ENCODE assay signal across 24 cellular contexts in the genomic region with DNA sequence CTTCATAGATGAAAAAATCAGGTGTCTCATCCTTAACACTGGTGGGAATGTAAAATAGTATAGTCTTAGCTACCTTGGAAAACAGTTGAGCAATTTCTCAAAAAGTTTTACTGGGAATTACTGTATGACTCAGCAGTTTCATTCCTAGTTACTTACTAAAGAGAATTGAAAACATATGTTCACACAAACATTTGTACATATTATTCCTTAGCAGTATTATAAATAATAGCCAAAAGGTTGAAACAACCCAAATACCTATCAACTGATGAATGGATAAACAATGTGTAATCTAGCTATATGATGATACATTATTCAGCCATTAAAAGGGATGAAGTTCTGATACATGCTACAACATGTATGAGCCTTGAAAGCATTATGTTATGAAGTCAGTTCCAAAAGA. TPM values are rescaled to one million over a fixed set of nuclear protein-coding genes. Genes with fewer than 3 reads are reported as not detected.
DNase-seq lines count a peak whose midpoint lies in the region; ATAC-seq, FAIRE-seq and TF ChIP-seq lines count a peak whose summit lies in the region.
"Had no signal": no experiment of that assay in that cellular context is flagged by ENCODE, and none has a peak within 500 bp of the region (broad histone marks: within the 10 kb centered on the region; RNA-seq: fewer than 3 reads in every experiment).

No MANE protein-coding gene starts in this region.

- no peak for TF ChIP-seq POLR2A in heart left ventricle (IDR thresholded peaks at IDR 0.05)

- H3K23ac ChIP-seq in mesenchymal stem cell (ENCODE audit: low read length in 2 of 2) = no peak overlapping the region

- H3K4me1 ChIP-seq in mesenchymal stem cell (ENCODE audit: control insufficient read depth, insufficient read depth, low read depth, low read length) (no peaks in the 10 kb centered on the region), heart left ventricle (no peaks in the 10 kb centered on the region)
- H3K4me1 ChIP-seq: right atrium auricular region had no signal

- no peak overlapping the region for H2BK15ac ChIP-seq in mesenchymal stem cell (ENCODE audit: low read depth, poor library complexity, severe bottlenecking)

- no peak overlapping the region for H3K14ac ChIP-seq in mesenchymal stem cell (ENCODE audit: low read length in 2 of 2)

- intact Hi-C loops in heart left ventricle (cut with DNase I) = no loop called here

- no peak overlapping the region for H3K27ac ChIP-seq in mesenchymal stem cell (ENCODE audit: low read length, poor library complexity, severe bottlenecking)
- no peak overlapping the region for H3K27ac ChIP-seq in heart left ventricle
- H3K27ac ChIP-seq: right atrium auricular region had no signal

- H2AFZ ChIP-seq in mesenchymal stem cell (ENCODE audit: low read depth, low read length) = no peak overlapping the region

- FAIRE-seq in bronchial epithelial cell (lab: Jason Lieb, UNC) (no peak), HTR-8/SVneo (lab: Jason Lieb, UNC) (no peak)
- FAIRE-seq: GM12878, islet of Langerhans had no signal

- H3K9me3 ChIP-seq in mesenchymal stem cell (ENCODE audit: control insufficient read depth, low read length) (no peaks in the 10 kb centered on the region), heart left ventricle (no peaks in the 10 kb centered on the region)
- H3K9me3 ChIP-seq: right atrium auricular region had no signal

- no peaks in the 10 kb centered on the region for H3K36me3 ChIP-seq in bronchial epithelial cell (ENCODE audit: control insufficient read depth, insufficient read depth, low read length)
- no peaks in the 10 kb centered on the region for H3K36me3 ChIP-seq in mesenchymal stem cell (ENCODE audit: control insufficient read depth in 1 of 2, insufficient read depth in 2 of 2, low read depth in 1 of 2, low read length in 2 of 2)
- H3K36me3 ChIP-seq in heart left ventricle = no peaks in the 10 kb centered on the region
- H3K36me3 ChIP-seq: right atrium auricular region had no signal

- no peaks in the 10 kb centered on the region for H3K27me3 ChIP-seq in bronchial epithelial cell (ENCODE audit: control insufficient read depth, insufficient read depth, low read length)
- no peaks in the 10 kb centered on the region for H3K27me3 ChIP-seq in mesenchymal stem cell (ENCODE audit: control insufficient read depth in 1 of 2, insufficient read depth in 1 of 2, low read length in 2 of 2)
- H3K27me3 ChIP-seq in heart left ventricle = no peaks in the 10 kb centered on the region
- H3K27me3 ChIP-seq: right atrium auricular region had no signal

- H2BK12ac ChIP-seq in mesenchymal stem cell (ENCODE audit: low read length in 2 of 2) = no peak overlapping the region

- H3K4ac ChIP-seq in mesenchymal stem cell (ENCODE audit: low read depth in 1 of 2, low read length in 2 of 2) = no peak overlapping the region

- H4K8ac ChIP-seq in mesenchymal stem cell (ENCODE audit: low read length) = no peak overlapping the region

- ATAC-seq in GM18519 (IDR thresholded peaks at IDR 0.05; ENCODE audit: low FRiP score, unreplicated experiment) = no peak
- ATAC-seq in heart left ventricle = no peak
- no peak for ATAC-seq in GM19455 (IDR thresholded peaks at IDR 0.05; ENCODE audit: unreplicated experiment)
- ATAC-seq: GM12878, T-cell had no signal

- no peak overlapping the region for H2BK120ac ChIP-seq in mesenchymal stem cell (ENCODE audit: low read depth, low read length)

- H3K4me2 ChIP-seq in mesenchymal stem cell (ENCODE audit: low read length, poor library complexity, severe bottlenecking) = no peak overlapping the region

- no peak overlapping the region for H3K18ac ChIP-seq in mesenchymal stem cell (ENCODE audit: low read depth in 1 of 2, low read length in 2 of 2)

- H3K9ac ChIP-seq in mesenchymal stem cell (ENCODE audit: low read length) = peak overlapping the region; percentile 52

- DNase-seq in AG20443 (ENCODE audit: low spot score) = peak; percentile 16
- DNase-seq in NCI-H460 (ENCODE audit: extremely low read depth, low read depth) = peak; percentile 3
- peak; percentile 93 for DNase-seq in bronchial epithelial cell (ENCODE audit: low read depth)
- peak; percentile 2 for DNase-seq in mesenchymal stem cell
- no peak for DNase-seq in HTR-8/SVneo (ENCODE audit: insufficient read length, low spot score)
- DNase-seq in heart left ventricle = no peak
- DNase-seq: central memory CD4-positive, alpha-beta T cell; endodermal cell; GOT3; head of caudate nucleus; NCI-H1092; NCI-H2171; NCI-H774; RPMI8226; T-cell had no signal

- H2BK5ac ChIP-seq in mesenchymal stem cell (ENCODE audit: low read depth, low read length, poor library complexity, severe bottlenecking) = no peak overlapping the region

- H3K4me3 ChIP-seq in bronchial epithelial cell (ENCODE audit: low read depth, low read length) = no peak overlapping the region
- no peak overlapping the region for H3K4me3 ChIP-seq in mesenchymal stem cell (ENCODE audit: insufficient read depth in 1 of 2, low read depth in 1 of 2, low read length in 2 of 2)
- no peak overlapping the region for H3K4me3 ChIP-seq in heart left ventricle
- H3K4me3 ChIP-seq: GM12878, right atrium auricular region had no signal

- no peaks in the 10 kb centered on the region for H3K79me1 ChIP-seq in mesenchymal stem cell (replicated peaks; ENCODE audit: low read length, poor library complexity, severe bottlenecking)

- no peak for TF ChIP-seq CTCF in bronchial epithelial cell (IDR thresholded peaks at IDR 0.05; ENCODE audit: insufficient read depth, low read length, severe bottlenecking)
- TF ChIP-seq CTCF in heart left ventricle (IDR thresholded peaks at IDR 0.05) = no peak

- H2AK5ac ChIP-seq in mesenchymal stem cell (ENCODE audit: low read length, severe bottlenecking) = no peak overlapping the region

- H4K91ac ChIP-seq in mesenchymal stem cell (ENCODE audit: low read length) = no peak overlapping the region

RNA-seq across cellular contexts. Expression of a gene that starts 41.7 kb away (rescaled TPM):
- total RNA-seq in NCI-H460 (2014; rRNA removed; shearing (Covaris generic)) = not detected in 2 replicates
- 0.06 TPM in 1 of 2 replicates, not detected in the other for polyA plus RNA-seq in NCI-H460 (2014; cell fraction: nucleus; rRNA removed)
- total RNA-seq in bronchial epithelial cell = 0.26 and 0.53 TPM in 2 replicates
- polyA plus RNA-seq in mesenchymal stem cell (2013, experiment 1 of 2) = not detected
- polyA plus RNA-seq in mesenchymal stem cell (2013, experiment 2 of 2) = not detected
- under 1 TPM in 2 of 9 donors, not detected in 7; 0.23 to 0.36 TPM for total RNA-seq in heart left ventricle
- polyA plus RNA-seq in heart left ventricle = not detected
- total RNA-seq: activated CD8-positive, alpha-beta memory T cell treated with anti-CD3 and anti-CD28 coated beads for 36 hours; GM12878; neural crest cell; right atrium auricular region; T-cell; temporal lobe had no signal
- polyA plus RNA-seq: CD14-positive monocyte, GM12878 had no signal

Comparison
In these comparisons a context has a peak if more than half of its experiments do, and no peak if none do; other contexts are left out.
1. DNase-seq: peak in AG20443 (single experiment), NCI-H460 (single experiment), bronchial epithelial cell (single experiment) and mesenchymal stem cell (single experiment); none in HTR-8/SVneo (single experiment) and heart left ventricle (0 of 5).